ENCODE assay signal across 20 cellular contexts in genomic region chr17:50495217-50495823, GRCh38. TPM values are rescaled to one million over a fixed set of nuclear protein-coding genes. Genes with fewer than 3 reads are reported as not detected.
A peak's percentile ranks its signal among the peaks of the same experiment; 100 is the strongest.
DNase-seq lines count a peak whose midpoint lies in the region; ATAC-seq, FAIRE-seq and TF ChIP-seq lines count a peak whose summit lies in the region.
"Had no signal": no experiment of that assay in that cellular context is flagged by ENCODE, and none has a peak within 500 bp of the region (broad histone marks: within the 10 kb centered on the region; RNA-seq: fewer than 3 reads in every experiment).

No MANE protein-coding gene starts in this region.

- no TSS peak for BruUV-seq in HepG2 (replicated peaks; lab: Mats Ljungman, UMichigan)

- H4K20me1 ChIP-seq in HepG2 (ENCODE audit: insufficient read depth, low read length): no peaks in the 10 kb centered on the region

- H3K4me2 ChIP-seq in HepG2 (ENCODE audit: low read depth, low read length): no peak overlapping the region
- H3K4me2 ChIP-seq: KMS-11 had no signal

- H3K27me3 ChIP-seq in HepG2 (ENCODE audit: control insufficient read depth in 1 of 2, insufficient read depth in 2 of 2, low read length in 2 of 2) (no peaks in the 10 kb centered on the region; a peak in 1 of 5 replicates), right lobe of liver (no peaks in the 10 kb centered on the region), tibial nerve (no peaks in the 10 kb centered on the region)

- in situ Hi-C loops in HepG2 (cut with HindIII; ENCODE audit: extremely low pct_ligation_motif_present, low pct_unique_long_range_greater_than_20kb): no loop called here

- TF ChIP-seq POLR2A in HepG2 (IDR thresholded peaks at IDR 0.05; ENCODE audit: insufficient read depth in 1 of 2, low read depth in 2 of 2, low read length in 2 of 2) (no peak), right lobe of liver (IDR thresholded peaks at IDR 0.05) (no peak), tibial nerve (IDR thresholded peaks at IDR 0.05) (no peak)

- no peak overlapping the region for H2AFZ ChIP-seq in HepG2 (ENCODE audit: low read length)

- TF ChIP-seq RAD21 in HepG2 (CRISPR knock-in tag; IDR thresholded peaks at IDR 0.05): no peak

- ATAC-seq in HepG2 (peak; percentile 65), right lobe of liver (no peak)

- CTCF ChIA-PET in HepG2 (lab: Yijun Ruan, JAX; ENCODE audit: low intra/inter-chr PET ratio, low total read pairs): no interaction called here

- H3K36me3 ChIP-seq in HepG2 (replicated peaks in 1 of 2; ENCODE audit: control insufficient read depth in 1 of 2, insufficient read depth in 2 of 2, low read length in 2 of 2) (no peaks in the 10 kb centered on the region), right lobe of liver (no peaks in the 10 kb centered on the region), tibial nerve (no peaks in the 10 kb centered on the region)

- no peak overlapping the region for H3K4me3 ChIP-seq in HepG2 (replicated peaks in 1 of 3; ENCODE audit: insufficient read depth in 1 of 3, low read depth in 2 of 3, low read length in 3 of 3)
- H3K4me3 ChIP-seq in right lobe of liver: no peak overlapping the region
- no peak overlapping the region for H3K4me3 ChIP-seq in tibial nerve
- H3K4me3 ChIP-seq: SK-N-MC had no signal

- DNase-seq in HepG2 (ENCODE audit: low spot score) (no peak), right lobe of liver (no peak), posterior vena cava (ENCODE audit: low spot score) (peak; percentile 31), tibial nerve (ENCODE audit: low spot score in 2 of 2) (no peak)
- DNase-seq: Caco-2; CD4-positive, alpha-beta T cell; GDM1; H7; MV-4-11; NCI-H187; NCI-H2107; NCI-H510A treated with DMSO at 0.1 percent for 48 hours; NCI-H774; SHP77 had no signal

- no peak overlapping the region for H3K27ac ChIP-seq in HepG2 (ENCODE audit: extremely low read length, insufficient read depth, low read length)
- H3K27ac ChIP-seq in right lobe of liver: no peak overlapping the region
- H3K27ac ChIP-seq in tibial nerve: no peak overlapping the region
- H3K27ac ChIP-seq: KMS-11, SK-N-MC had no signal

- 61% methylated on average over 8 of the region's 8 CpGs for WGBS in HepG2 (ENCODE audit: low lambda C conversion rate)
- 85% methylated on average over 4 of the region's 8 CpGs for WGBS in right lobe of liver (ENCODE audit: insufficient coverage, low coverage, low lambda C conversion rate, missing lambda C conversion rate)
- 77 to 89% methylated on average over 8 of the region's 8 CpGs for WGBS in tibial nerve, 2 donors

- intact Hi-C loops in HepG2 (cut with micrococcal nuclease; ENCODE audit: unreplicated experiment): no loop called here
- intact Hi-C loops in right lobe of liver (cut with DNase I): no loop called here
- intact Hi-C loops in posterior vena cava (cut with DNase I): no loop called here

- H3K9ac ChIP-seq in HepG2 (ENCODE audit: insufficient read depth, low read depth, low read length): no peak overlapping the region
- H3K9ac ChIP-seq: KMS-11 had no signal

- H3K9me3 ChIP-seq in HepG2 (ENCODE audit: low read length) (no peaks in the 10 kb centered on the region), right lobe of liver (no peaks in the 10 kb centered on the region), tibial nerve (no peaks in the 10 kb centered on the region)
- H3K9me3 ChIP-seq: Caco-2 had no signal

- POLR2A ChIA-PET in HepG2 (lab: Yijun Ruan, JAX): interaction anchor here (0.7 kb wide), 1 partner anchor 368 kb away, joined by 3 read pairs; no protein-coding TSS in a partner anchor

- no peak for TF ChIP-seq CTCF in HepG2 (CRISPR knock-in tag; IDR thresholded peaks at IDR 0.05)
- TF ChIP-seq CTCF in right lobe of liver (IDR thresholded peaks at IDR 0.05): no peak
- no peak for TF ChIP-seq CTCF in tibial nerve (IDR thresholded peaks at IDR 0.05)

- H3K79me2 ChIP-seq in HepG2 (ENCODE audit: insufficient read depth, low read length): no peaks in the 10 kb centered on the region

- H3K4me1 ChIP-seq in HepG2 (ENCODE audit: insufficient read depth, low read length) (no peaks in the 10 kb centered on the region), right lobe of liver (no peaks in the 10 kb centered on the region), tibial nerve (peaks cover 0 to 18% (median 0%) of the 10 kb centered on the region in 4 donors)

- no peak for FAIRE-seq in HepG2 (lab: Jason Lieb, UNC)
- FAIRE-seq: A204.1 had no signal

- TF ChIP-seq EP300 in HepG2 (IDR thresholded peaks at IDR 0.05; ENCODE audit: low read depth in 2 of 2, low read length in 2 of 2): no peak
- no peak for TF ChIP-seq EP300 in HepG2 (CRISPR knock-in tag; IDR thresholded peaks at IDR 0.05; ENCODE audit: borderline replicate concordance)
- no peak for TF ChIP-seq EP300 in tibial nerve (IDR thresholded peaks at IDR 0.05)

RNA-seq across cellular contexts. Expression of gene MYCBPAP, which starts 12.9 kb away (rescaled TPM):
- total RNA-seq in HepG2 (2016; rRNA removed; fragmentation: Illumina TruSeq; extraction: Trizol) (0.24 and 0.36 TPM in 2 replicates), right lobe of liver (under 1 TPM in 1 of 6 experiments, not detected in 5; 0.51 TPM), posterior vena cava (under 1 TPM; 0.29 to 0.69 TPM), tibial nerve (1 to 10 TPM; 1.2 to 6.8 (median 4.0) TPM)
- not detected in 2 replicates for total RNA-seq in HepG2 (2016; cell fraction: cytosol; rRNA removed; fragmentation: Illumina TruSeq; extraction: Trizol; ENCODE audit: low read depth)
- total RNA-seq in HepG2 (2016; cell fraction: insoluble cytoplasmic fraction; rRNA removed; fragmentation: Illumina TruSeq; extraction: Trizol): 0.09 and 0.32 TPM in 2 replicates
- total RNA-seq in HepG2 (2016; cell fraction: membrane; rRNA removed; fragmentation: Illumina TruSeq; extraction: Trizol): 0.41 TPM in 1 of 2 replicates, not detected in the other
- 0.47 and 1.0 TPM in 2 replicates for total RNA-seq in HepG2 (2016; cell fraction: nucleus; rRNA removed; fragmentation: Illumina TruSeq; extraction: Trizol)
- 0.18 and 0.22 TPM in 2 replicates for polyA plus RNA-seq in HepG2 (2011; rRNA removed)
- polyA plus RNA-seq in HepG2 (2011; cell fraction: cytosol; rRNA removed): 0.12 and 0.13 TPM in 2 replicates
- 0.69 and 1.0 TPM in 2 replicates for polyA plus RNA-seq in HepG2 (2011; cell fraction: nucleus; rRNA removed)
- polyA plus RNA-seq in HepG2 (2012): 0.48 and 0.56 TPM in 2 replicates
- not detected in 2 replicates for polyA plus RNA-seq in HepG2 (2016; cell fraction: cytosol; fragmentation: Illumina TruSeq; extraction: Trizol; ENCODE audit: low read depth)
- polyA plus RNA-seq in HepG2 (2016; cell fraction: insoluble cytoplasmic fraction; fragmentation: Illumina TruSeq; extraction: Trizol; ENCODE audit: low read depth): 0.36 and 0.41 TPM in 2 replicates
- polyA plus RNA-seq in HepG2 (2016; cell fraction: membrane; fragmentation: Illumina TruSeq; extraction: Trizol; ENCODE audit: low read depth): 0.07 TPM in 1 of 2 replicates, not detected in the other
- 0.93 and 1.1 TPM in 2 replicates for polyA plus RNA-seq in HepG2 (2016; cell fraction: nucleus; fragmentation: Illumina TruSeq; extraction: Trizol; ENCODE audit: insufficient read depth, low read depth)
- 0.33 TPM in 1 of 2 replicates, not detected in the other for polyA minus RNA-seq in HepG2 (2011; rRNA and poly(A)+ RNA removed; ENCODE audit: low replicate concordance)
- polyA minus RNA-seq in HepG2 (2011; cell fraction: cytosol; rRNA and poly(A)+ RNA removed): not detected in 2 replicates
- 0.52 and 0.75 TPM in 2 replicates for polyA minus RNA-seq in HepG2 (2011; cell fraction: nucleus; rRNA and poly(A)+ RNA removed)

RNA-seq across cellular contexts. Expression of gene RSAD1, which starts 16.7 kb away (rescaled TPM):
- total RNA-seq in HepG2 (2016; rRNA removed; fragmentation: Illumina TruSeq; extraction: Trizol): 16.0 and 22.7 TPM in 2 replicates
- total RNA-seq in HepG2 (2016; cell fraction: cytosol; rRNA removed; fragmentation: Illumina TruSeq; extraction: Trizol; ENCODE audit: low read depth): 7.3 and 10.0 TPM in 2 replicates
- total RNA-seq in HepG2 (2016; cell fraction: insoluble cytoplasmic fraction; rRNA removed; fragmentation: Illumina TruSeq; extraction: Trizol): 16.9 and 22.5 TPM in 2 replicates
- total RNA-seq in HepG2 (2016; cell fraction: membrane; rRNA removed; fragmentation: Illumina TruSeq; extraction: Trizol): 13.4 and 14.3 TPM in 2 replicates
- 30.4 and 33.5 TPM in 2 replicates for total RNA-seq in HepG2 (2016; cell fraction: nucleus; rRNA removed; fragmentation: Illumina TruSeq; extraction: Trizol)
- polyA plus RNA-seq in HepG2 (2011; rRNA removed): 27.7 and 36.1 TPM in 2 replicates
- polyA plus RNA-seq in HepG2 (2011; cell fraction: cytosol; rRNA removed): 18.4 and 20.0 TPM in 2 replicates
- polyA plus RNA-seq in HepG2 (2011; cell fraction: nucleus; rRNA removed): 105 and 113 TPM in 2 replicates
- 23.6 and 33.3 TPM in 2 replicates for polyA plus RNA-seq in HepG2 (2012)
- polyA plus RNA-seq in HepG2 (2016; cell fraction: cytosol; fragmentation: Illumina TruSeq; extraction: Trizol; ENCODE audit: low read depth): 5.4 and 6.8 TPM in 2 replicates
- 26.1 and 30.3 TPM in 2 replicates for polyA plus RNA-seq in HepG2 (2016; cell fraction: insoluble cytoplasmic fraction; fragmentation: Illumina TruSeq; extraction: Trizol; ENCODE audit: low read depth)
- 12.5 and 12.8 TPM in 2 replicates for polyA plus RNA-seq in HepG2 (2016; cell fraction: membrane; fragmentation: Illumina TruSeq; extraction: Trizol; ENCODE audit: low read depth)
- 76.0 and 77.9 TPM in 2 replicates for polyA plus RNA-seq in HepG2 (2016; cell fraction: nucleus; fragmentation: Illumina TruSeq; extraction: Trizol; ENCODE audit: insufficient read depth, low read depth)
- polyA minus RNA-seq in HepG2 (2011; rRNA and poly(A)+ RNA removed; ENCODE audit: low replicate concordance): 18.5 and 34.3 TPM in 2 replicates
- 8.6 and 9.4 TPM in 2 replicates for polyA minus RNA-seq in HepG2 (2011; cell fraction: cytosol; rRNA and poly(A)+ RNA removed)
- 53.4 and 55.7 TPM in 2 replicates for polyA minus RNA-seq in HepG2 (2011; cell fraction: nucleus; rRNA and poly(A)+ RNA removed)
- 10 to 100 TPM; 17.9 to 26.6 (median 23.4) TPM for total RNA-seq in right lobe of liver
- total RNA-seq in posterior vena cava: 10 to 100 TPM; 24.9 to 25.4 TPM
- 10 to 100 TPM; 30.8 to 61.8 (median 32.9) TPM for total RNA-seq in tibial nerve

RNA-seq across cellular contexts. Expression of gene CHAD, which starts 26.6 kb away (rescaled TPM):
- not detected in 2 replicates for total RNA-seq in HepG2 (2016; rRNA removed; fragmentation: Illumina TruSeq; extraction: Trizol)
- not detected in 2 replicates for total RNA-seq in HepG2 (2016; cell fraction: cytosol; rRNA removed; fragmentation: Illumina TruSeq; extraction: Trizol; ENCODE audit: low read depth)
- 0.09 TPM in 1 of 2 replicates, not detected in the other for total RNA-seq in HepG2 (2016; cell fraction: insoluble cytoplasmic fraction; rRNA removed; fragmentation: Illumina TruSeq; extraction: Trizol)
- not detected in 2 replicates for total RNA-seq in HepG2 (2016; cell fraction: membrane; rRNA removed; fragmentation: Illumina TruSeq; extraction: Trizol)
- not detected in 2 replicates for total RNA-seq in HepG2 (2016; cell fraction: nucleus; rRNA removed; fragmentation: Illumina TruSeq; extraction: Trizol)
- polyA plus RNA-seq in HepG2 (2011; rRNA removed): 1.4 and 2.2 TPM in 2 replicates
- polyA plus RNA-seq in HepG2 (2011; cell fraction: cytosol; rRNA removed): 0.56 and 1.1 TPM in 2 replicates
- 7.9 and 10.0 TPM in 2 replicates for polyA plus RNA-seq in HepG2 (2011; cell fraction: nucleus; rRNA removed)
- 4.3 and 5.0 TPM in 2 replicates for polyA plus RNA-seq in HepG2 (2012)
- not detected in 2 replicates for polyA plus RNA-seq in HepG2 (2016; cell fraction: cytosol; fragmentation: Illumina TruSeq; extraction: Trizol; ENCODE audit: low read depth)
- not detected in 2 replicates for polyA plus RNA-seq in HepG2 (2016; cell fraction: insoluble cytoplasmic fraction; fragmentation: Illumina TruSeq; extraction: Trizol; ENCODE audit: low read depth)
- not detected in 2 replicates for polyA plus RNA-seq in HepG2 (2016; cell fraction: membrane; fragmentation: Illumina TruSeq; extraction: Trizol; ENCODE audit: low read depth)
- polyA plus RNA-seq in HepG2 (2016; cell fraction: nucleus; fragmentation: Illumina TruSeq; extraction: Trizol; ENCODE audit: insufficient read depth, low read depth): 1.1 TPM in 1 of 2 replicates, not detected in the other
- polyA minus RNA-seq in HepG2 (2011; rRNA and poly(A)+ RNA removed; ENCODE audit: low replicate concordance): 0.07 and 1.3 TPM in 2 replicates
- not detected in 2 replicates for polyA minus RNA-seq in HepG2 (2011; cell fraction: cytosol; rRNA and poly(A)+ RNA removed)
- polyA minus RNA-seq in HepG2 (2011; cell fraction: nucleus; rRNA and poly(A)+ RNA removed): 0.64 and 0.87 TPM in 2 replicates
- 10 to 100 TPM in 2 of 6 experiments, 1 to 10 TPM in 4; 1.0 to 11.3 (median 3.8) TPM for total RNA-seq in right lobe of liver
- total RNA-seq in posterior vena cava: under 1 TPM in 1 of 2 donors, not detected in 1; 0.46 TPM
- total RNA-seq in tibial nerve: not detected
- total RNA-seq: Caco-2; CD4-positive, alpha-beta T cell; Daoy; H7; OCI-LY7 had no signal
- polyA plus RNA-seq: BJ had no signal

RNA-seq across cellular contexts. Expression of gene EPN3, which starts 37.2 kb away (rescaled TPM):
- total RNA-seq in HepG2 (2016; rRNA removed; fragmentation: Illumina TruSeq; extraction: Trizol): 0.41 and 0.95 TPM in 2 replicates
- 0.88 and 1.1 TPM in 2 replicates for total RNA-seq in HepG2 (2016; cell fraction: cytosol; rRNA removed; fragmentation: Illumina TruSeq; extraction: Trizol; ENCODE audit: low read depth)
- total RNA-seq in HepG2 (2016; cell fraction: insoluble cytoplasmic fraction; rRNA removed; fragmentation: Illumina TruSeq; extraction: Trizol): 0.54 and 0.71 TPM in 2 replicates
- total RNA-seq in HepG2 (2016; cell fraction: membrane; rRNA removed; fragmentation: Illumina TruSeq; extraction: Trizol): 0.90 and 1.3 TPM in 2 replicates
- 1.1 and 1.6 TPM in 2 replicates for total RNA-seq in HepG2 (2016; cell fraction: nucleus; rRNA removed; fragmentation: Illumina TruSeq; extraction: Trizol)
- 0.05 and 0.11 TPM in 2 replicates for polyA plus RNA-seq in HepG2 (2011; rRNA removed)
- 0.04 and 0.09 TPM in 2 replicates for polyA plus RNA-seq in HepG2 (2011; cell fraction: cytosol; rRNA removed)
- polyA plus RNA-seq in HepG2 (2011; cell fraction: nucleus; rRNA removed): 0.23 and 0.35 TPM in 2 replicates
- 0.09 and 0.15 TPM in 2 replicates for polyA plus RNA-seq in HepG2 (2012)
- polyA plus RNA-seq in HepG2 (2016; cell fraction: cytosol; fragmentation: Illumina TruSeq; extraction: Trizol; ENCODE audit: low read depth): 0.40 and 0.55 TPM in 2 replicates
- 1.2 and 1.4 TPM in 2 replicates for polyA plus RNA-seq in HepG2 (2016; cell fraction: insoluble cytoplasmic fraction; fragmentation: Illumina TruSeq; extraction: Trizol; ENCODE audit: low read depth)
- 0.73 and 0.91 TPM in 2 replicates for polyA plus RNA-seq in HepG2 (2016; cell fraction: membrane; fragmentation: Illumina TruSeq; extraction: Trizol; ENCODE audit: low read depth)
- 1.2 and 1.7 TPM in 2 replicates for polyA plus RNA-seq in HepG2 (2016; cell fraction: nucleus; fragmentation: Illumina TruSeq; extraction: Trizol; ENCODE audit: insufficient read depth, low read depth)
- polyA minus RNA-seq in HepG2 (2011; rRNA and poly(A)+ RNA removed; ENCODE audit: low replicate concordance): 0.35 and 1.4 TPM in 2 replicates
- polyA minus RNA-seq in HepG2 (2011; cell fraction: cytosol; rRNA and poly(A)+ RNA removed): 0.20 and 0.53 TPM in 2 replicates
- 1.1 and 3.2 TPM in 2 replicates for polyA minus RNA-seq in HepG2 (2011; cell fraction: nucleus; rRNA and poly(A)+ RNA removed)
- total RNA-seq in right lobe of liver: under 1 TPM in 2 of 6 experiments, not detected in 4; 0.06 to 0.27 TPM
- not detected for total RNA-seq in posterior vena cava
- under 1 TPM in 2 of 4 donors, not detected in 2; 0.22 to 0.42 TPM for total RNA-seq in tibial nerve
- total RNA-seq: CD4-positive, alpha-beta T cell; Daoy had no signal
- polyA plus RNA-seq: BJ had no signal

RNA-seq across cellular contexts. Expression of gene SPATA20, which starts 51.7 kb away (rescaled TPM):
- 35.7 and 64.8 TPM in 2 replicates for total RNA-seq in HepG2 (2016; rRNA removed; fragmentation: Illumina TruSeq; extraction: Trizol)
- total RNA-seq in HepG2 (2016; cell fraction: cytosol; rRNA removed; fragmentation: Illumina TruSeq; extraction: Trizol; ENCODE audit: low read depth): 38.7 and 45.5 TPM in 2 replicates
- total RNA-seq in HepG2 (2016; cell fraction: insoluble cytoplasmic fraction; rRNA removed; fragmentation: Illumina TruSeq; extraction: Trizol): 31.6 and 65.5 TPM in 2 replicates
- total RNA-seq in HepG2 (2016; cell fraction: membrane; rRNA removed; fragmentation: Illumina TruSeq; extraction: Trizol): 64.2 and 68.5 TPM in 2 replicates
- total RNA-seq in HepG2 (2016; cell fraction: nucleus; rRNA removed; fragmentation: Illumina TruSeq; extraction: Trizol): 65.8 and 68.8 TPM in 2 replicates
- polyA plus RNA-seq in HepG2 (2011; rRNA removed): 36.1 and 38.1 TPM in 2 replicates
- 16.3 and 29.3 TPM in 2 replicates for polyA plus RNA-seq in HepG2 (2011; cell fraction: cytosol; rRNA removed)
- polyA plus RNA-seq in HepG2 (2011; cell fraction: nucleus; rRNA removed): 301 and 348 TPM in 2 replicates
- 22.4 and 25.0 TPM in 2 replicates for polyA plus RNA-seq in HepG2 (2012)
- polyA plus RNA-seq in HepG2 (2016; cell fraction: cytosol; fragmentation: Illumina TruSeq; extraction: Trizol; ENCODE audit: low read depth): 38.7 and 44.0 TPM in 2 replicates
- 36.7 and 39.9 TPM in 2 replicates for polyA plus RNA-seq in HepG2 (2016; cell fraction: insoluble cytoplasmic fraction; fragmentation: Illumina TruSeq; extraction: Trizol; ENCODE audit: low read depth)
- polyA plus RNA-seq in HepG2 (2016; cell fraction: membrane; fragmentation: Illumina TruSeq; extraction: Trizol; ENCODE audit: low read depth): 62.1 and 66.1 TPM in 2 replicates
- 150 and 152 TPM in 2 replicates for polyA plus RNA-seq in HepG2 (2016; cell fraction: nucleus; fragmentation: Illumina TruSeq; extraction: Trizol; ENCODE audit: insufficient read depth, low read depth)
- 11.3 and 57.4 TPM in 2 replicates for polyA minus RNA-seq in HepG2 (2011; rRNA and poly(A)+ RNA removed; ENCODE audit: low replicate concordance)
- polyA minus RNA-seq in HepG2 (2011; cell fraction: cytosol; rRNA and poly(A)+ RNA removed): 12.1 and 17.9 TPM in 2 replicates
- polyA minus RNA-seq in HepG2 (2011; cell fraction: nucleus; rRNA and poly(A)+ RNA removed): 52.6 and 68.2 TPM in 2 replicates
- 100 to 1,000 TPM in 1 of 6 experiments, 10 to 100 TPM in 5; 29.6 to 203 (median 34.2) TPM for total RNA-seq in right lobe of liver
- total RNA-seq in posterior vena cava: 10 to 100 TPM; 30.1 to 53.4 TPM
- 100 to 1,000 TPM in 1 of 4 donors, 10 to 100 TPM in 3; 80.8 to 151 (median 89.6) TPM for total RNA-seq in tibial nerve
